ENCODE assay signal across 11 cellular contexts in genomic region chr5:81232449-81233079, GRCh38. TPM values are rescaled to one million over a fixed set of nuclear protein-coding genes. Genes with fewer than 3 reads are reported as not detected.
DNase-seq lines count a peak whose midpoint lies in the region; ATAC-seq and TF ChIP-seq lines count a peak whose summit lies in the region.
"Had no signal": no experiment of that assay in that cellular context is flagged by ENCODE, and none has a peak within 500 bp of the region (broad histone marks: within the 10 kb centered on the region; RNA-seq: fewer than 3 reads in every experiment).

No MANE protein-coding gene starts in this region.

- no peaks in the 10 kb centered on the region for H3K27me3 ChIP-seq in testis

- H3K4me1 ChIP-seq in testis, result peaks cover 36% of the 10 kb centered on the region

- no peaks in the 10 kb centered on the region for H3K36me3 ChIP-seq in testis (ENCODE audit: low read depth, missing control alignments)

- intact Hi-C loops in testis (cut with DNase I; ENCODE audit: low total_unique reads), result no loop called here

- no peak overlapping the region for H3K4me3 ChIP-seq in LNCaP clone FGC (ENCODE audit: low read depth, low read length)
- H3K4me3 ChIP-seq in testis, result peak overlapping the region; percentile 22 to 32

- H3K9me3 ChIP-seq in testis, result no peaks in the 10 kb centered on the region

- TF ChIP-seq CTCF in LNCaP clone FGC (IDR thresholded peaks at IDR 0.05; ENCODE audit: control insufficient read depth, extremely low read depth, insufficient read depth), result no peak
- TF ChIP-seq CTCF in testis (IDR thresholded peaks at IDR 0.05), result no peak

- H3K27ac ChIP-seq in testis, result peak overlapping the region; percentile 70 to 86

- peak; percentile 1 for DNase-seq in LNCaP clone FGC (ENCODE audit: low read depth)
- peak; percentile 77 for DNase-seq in fibroblast of gingiva (ENCODE audit: low read depth)
- peak; percentile 56 for DNase-seq in mucosa of gallbladder (ENCODE audit: low spot score)
- peak; percentile 77 for DNase-seq in testis
- DNase-seq in iPS-NIHi7 (ENCODE audit: extremely low spot score), result no peak
- DNase-seq in effector CD4-positive, alpha-beta T cell, result no peak
- no peak for DNase-seq in activated CD4-positive, CD25-positive, alpha-beta regulatory T cell treated with anti-CD3 and anti-CD28 coated beads, Interleukin-2, amount 50 U/mL, for 72 hours
- DNase-seq: DMS79 treated with DMSO at 0.1 percent for 48 hours; effector memory CD8-positive, alpha-beta T cell; NCI-H1694 treated with DMSO at 0.1 percent for 48 hours had no signal

- ATAC-seq in HG02870 (IDR thresholded peaks at IDR 0.05; ENCODE audit: unreplicated experiment), result no peak
- ATAC-seq: effector memory CD8-positive, alpha-beta T cell had no signal

- no peak for TF ChIP-seq POLR2A in testis (IDR thresholded peaks at IDR 0.05)

- 18 to 27% methylated on average over 9 to 12 of the region's 12 CpGs for WGBS in testis, 2 donors

RNA-seq across cellular contexts. Expression of gene CKMT2, which starts 0.6 kb away (rescaled TPM):
- 61.7 TPM for total RNA-seq in mucosa of gallbladder
- 10 to 100 TPM; 25.4 to 27.6 TPM for total RNA-seq in testis
- 13.7 TPM for polyA plus RNA-seq in testis (ENCODE audit: insufficient read depth, low read depth, low replicate concordance)

Comparison
In these comparisons a context has a peak if more than half of its experiments do, and no peak if none do; other contexts are left out.
1. DNase-seq: peak in LNCaP clone FGC (single experiment), fibroblast of gingiva (single experiment), mucosa of gallbladder (single experiment) and testis (single experiment); none in iPS-NIHi7 (single experiment), effector CD4-positive, alpha-beta T cell (single experiment) and activated CD4-positive, CD25-positive, alpha-beta regulatory T cell treated with anti-CD3 and anti-CD28 coated beads, Interleukin-2, amount 50 U/mL, for 72 hours (single experiment).